14 cellular contexts compared by ENCODE assay signal in genomic region chr4:122709236-122709635, GRCh38.
"Had no signal": no experiment of that assay in that cellular context is flagged by ENCODE, and none has a peak within 500 bp of the region (broad histone marks: within the 10 kb centered on the region; RNA-seq: fewer than 3 reads in every experiment).

No MANE protein-coding gene starts in this region.

- H3K4me1 Mint-ChIP-seq: naive B cell had no signal

- ATAC-seq: esophagus mucosa, heart left ventricle, pancreas, right cardiac atrium had no signal

- H3K9me3 Mint-ChIP-seq: nephron had no signal

- H3K4me3 Mint-ChIP-seq: naive B cell, nephron had no signal

- H3K36me3 Mint-ChIP-seq: naive B cell had no signal

- H3K27ac Mint-ChIP-seq: naive B cell, nephron, progenitor cell of endocrine pancreas had no signal

- DNase-seq: effector memory CD4-positive, alpha-beta T cell; heart left ventricle; hippocampal formation; mesendoderm; naive B cell; occipital lobe; pancreas; right cardiac atrium; stimulated activated CD4-positive, alpha-beta T cell treated with anti-CD3 and anti-CD28 coated beads, Interleukin-2, amount 100 ng/mL, for 48 hours; stimulated activated naive CD4-positive, alpha-beta T cell treated with Interleukin-2 at 50 U/mL for 16 hours; trophoblast cell had no signal
